Comparison of ENCODE assay signal across 8 cellular contexts in the genomic region with DNA sequence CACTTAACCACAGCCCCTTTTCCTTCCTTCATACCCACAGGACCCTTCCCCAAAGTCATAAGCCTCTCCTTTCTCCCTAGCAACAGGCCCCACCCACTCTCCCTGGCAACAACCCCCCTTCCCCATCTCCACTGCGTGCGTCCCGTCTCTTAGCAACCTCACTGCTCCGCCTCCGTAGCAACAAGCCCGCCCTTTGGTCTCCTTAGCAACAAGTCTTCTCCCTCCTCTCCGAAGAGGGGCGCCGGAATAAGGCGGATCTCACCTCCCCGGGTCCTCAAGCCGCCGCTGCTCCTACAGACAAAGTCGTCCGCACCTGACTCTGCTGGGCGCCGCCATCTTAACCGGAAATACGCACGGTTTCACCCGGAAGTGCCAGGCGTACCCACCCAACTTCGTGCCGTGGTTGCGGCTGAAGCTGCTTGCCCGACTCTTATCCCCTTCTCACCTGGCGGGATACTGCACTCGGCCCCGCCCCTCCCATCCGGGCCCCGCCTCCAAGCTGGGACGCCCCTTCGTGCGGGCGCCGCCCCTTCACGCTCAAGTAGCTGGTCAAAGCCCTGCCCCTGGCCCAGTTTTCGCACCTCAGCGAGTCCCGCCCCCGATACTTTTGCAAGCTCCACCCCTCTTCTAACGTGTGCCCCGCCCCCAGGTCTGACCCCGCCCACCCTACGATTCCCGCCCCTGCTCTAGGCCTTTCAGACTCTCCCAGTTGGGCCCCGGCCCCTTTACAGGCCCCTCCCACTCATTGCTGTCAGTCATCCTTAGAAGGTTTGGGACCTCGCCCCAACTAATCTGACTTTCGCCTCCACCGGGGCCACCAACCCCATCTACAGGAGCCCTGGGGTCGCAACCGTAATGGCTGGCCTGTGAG. TPM values are rescaled to one million over a fixed set of nuclear protein-coding genes. Genes with fewer than 3 reads are reported as not detected.
DNase-seq lines count a peak whose midpoint lies in the region; ATAC-seq, FAIRE-seq and TF ChIP-seq lines count a peak whose summit lies in the region.

A gene with protein sequence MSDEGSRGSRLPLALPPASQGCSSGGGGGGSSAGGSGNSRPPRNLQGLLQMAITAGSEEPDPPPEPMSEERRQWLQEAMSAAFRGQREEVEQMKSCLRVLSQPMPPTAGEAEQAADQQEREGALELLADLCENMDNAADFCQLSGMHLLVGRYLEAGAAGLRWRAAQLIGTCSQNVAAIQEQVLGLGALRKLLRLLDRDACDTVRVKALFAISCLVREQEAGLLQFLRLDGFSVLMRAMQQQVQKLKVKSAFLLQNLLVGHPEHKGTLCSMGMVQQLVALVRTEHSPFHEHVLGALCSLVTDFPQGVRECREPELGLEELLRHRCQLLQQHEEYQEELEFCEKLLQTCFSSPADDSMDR (minus strand): TSS at position 338 of the 871 bp plus-strand sequence. CDS start 502 bp downstream, outside the sequence.

- H4K20me1 ChIP-seq in H1 (replicated peaks in 1 of 2; ENCODE audit: control insufficient read depth in 1 of 2, insufficient read depth in 2 of 2, low read length in 2 of 2), result peaks cover 3 to 4% of the 10 kb centered on the region in 2 experiments

- H3K4me3 Mint-ChIP-seq in CD8-positive, alpha-beta T cell, result peak within 1 kb of the TSS; percentile 96
- peak within 1 kb of the TSS; percentile 97 for H3K4me3 Mint-ChIP-seq in memory B cell

- H2AFZ ChIP-seq in H1 (ENCODE audit: low read length), result peak within 1 kb of the TSS; percentile 87; the same call in 1 of the 2 replicates

- H3K18ac ChIP-seq in H1 (ENCODE audit: extremely low read depth, low read length), result peak within 1 kb of the TSS; percentile 78

- no peaks in the 10 kb centered on the region for H3K9me3 Mint-ChIP-seq in CD8-positive, alpha-beta T cell
- H3K9me3 Mint-ChIP-seq in memory B cell, result no peaks in the 10 kb centered on the region

- peaks cover 32% of the 10 kb centered on the region for H3K4me1 ChIP-seq in CD8-positive, alpha-beta T cell (ENCODE audit: insufficient read depth, low read length)
- peaks cover 3 to 19% (median 7%) of the 10 kb centered on the region in 4 experiments for H3K4me1 ChIP-seq in H1 (replicated peaks in 1 of 4; ENCODE audit: control insufficient read depth in 3 of 4, insufficient read depth in 4 of 4, low read length in 3 of 4)

- no peak within 1 kb of the TSS for H2BK15ac ChIP-seq in H1 (ENCODE audit: low read length)

- intact Hi-C loops in CD8-positive, alpha-beta T cell (cut with DNase I, micrococcal nuclease), result loop anchor here (1.0 to 5.0 kb wide), 13 partner anchors 21 to 344 kb away; partner anchors contain the start of genes KMT5C (in 2 of the 2), PPP6R1 (in 2 of the 2), FIZ1 (in 1 of the 2) and ISOC2 (in 1 of the 2)

- WGBS in H1 (ENCODE audit: extremely low coverage in 1 of 2, insufficient coverage in 1 of 2, insufficient read length in 1 of 2, insufficient replicate concordance in 2 of 2, low coverage in 1 of 2, low lambda C conversion rate in 2 of 2, missing lambda C conversion rate in 1 of 2), 2 experiments, result 1% methylated on average over 37 of the region's 52 CpGs; no CpG with 5 or more reads in 1 of the 2 experiments

- peaks cover 3 to 10% of the 10 kb centered on the region in 2 experiments; a peak in 3 of 4 replicates for H3K79me2 ChIP-seq in H1 (ENCODE audit: control insufficient read depth in 1 of 2, insufficient read depth in 2 of 2, low read length in 2 of 2)

- H3K56ac ChIP-seq in H1 (replicated peaks; ENCODE audit: insufficient read length, low read depth, low read length), result peak within 1 kb of the TSS; percentile 52

- H2AK5ac ChIP-seq in H1 (ENCODE audit: low read depth, low read length), result no peak within 1 kb of the TSS; the same call in 1 of the 2 replicates

- peak; percentile 86 for ATAC-seq in CD8-positive, alpha-beta T cell
- ATAC-seq in memory B cell (ENCODE audit: low read depth), result peak; percentile 70

- H3K9ac ChIP-seq in H1 (replicated peaks in 1 of 4; ENCODE audit: extremely low read depth in 1 of 4, low read depth in 3 of 4, low read length in 3 of 4), result peak within 1 kb of the TSS in 3 of 4 experiments; percentile 74 to 86 (median 86); a peak in 6 of 7 replicates

- H2BK12ac ChIP-seq in H1 (ENCODE audit: low read depth, low read length), result peak within 1 kb of the TSS; percentile 72

- TF ChIP-seq EP300 in H1 (IDR thresholded peaks at IDR 0.05; ENCODE audit: borderline replicate concordance in 1 of 2, low read depth in 2 of 2, low read length in 2 of 2), result no peak

- peak within 1 kb of the TSS; percentile 54 for H3K4ac ChIP-seq in H1 (replicated peaks; ENCODE audit: insufficient read length, low read depth, low read length)

- TF ChIP-seq POLR2A in H1 (IDR thresholded peaks at IDR 0.05; ENCODE audit: control extremely low read depth in 1 of 2, low read depth in 2 of 2, low read length in 2 of 2), result peak in 1 of 2 experiments; percentile 77; a peak in 2 of 3 replicates

- H3K36me3 Mint-ChIP-seq in CD8-positive, alpha-beta T cell, result peaks cover 31% of the 10 kb centered on the region
- peaks cover 4% of the 10 kb centered on the region for H3K36me3 Mint-ChIP-seq in memory B cell

- peak within 1 kb of the TSS; percentile 90 for H3K27ac ChIP-seq in CD8-positive, alpha-beta T cell (ENCODE audit: low read depth, low read length)
- H3K27ac ChIP-seq in H1 (ENCODE audit: low read depth, low read length), result peak within 1 kb of the TSS; percentile 85

- H3K4me2 ChIP-seq in H1 (ENCODE audit: insufficient read depth in 1 of 2, low read depth in 2 of 2, low read length in 2 of 2), result peak within 1 kb of the TSS; percentile 86 to 87

- no peak for TF ChIP-seq CTCF in CD8-positive, alpha-beta T cell (IDR thresholded peaks at IDR 0.05)
- TF ChIP-seq CTCF in GM20000 (IDR thresholded peaks at IDR 0.05; ENCODE audit: extremely low read depth, missing control alignments) (no peak), H1 (IDR thresholded peaks at IDR 0.05; ENCODE audit: control extremely low read depth in 1 of 3, insufficient read depth in 1 of 3, low read depth in 1 of 3, low read length in 3 of 3) (no peak)

- H3K36me3 ChIP-seq in CD8-positive, alpha-beta T cell (ENCODE audit: insufficient read depth, low read length), result peaks cover 12% of the 10 kb centered on the region
- peaks cover 0 to 8% (median 3%) of the 10 kb centered on the region in 4 experiments; a peak in 3 of 8 replicates for H3K36me3 ChIP-seq in H1 (ENCODE audit: control insufficient read depth in 2 of 4, insufficient read depth in 4 of 4, low read length in 3 of 4)

- no peak within 1 kb of the TSS for H3K14ac ChIP-seq in H1 (ENCODE audit: insufficient read length)

- no peaks in the 10 kb centered on the region for H3K27me3 ChIP-seq in CD8-positive, alpha-beta T cell (ENCODE audit: insufficient read depth, low read length)
- H3K27me3 ChIP-seq in H1 (replicated peaks in 1 of 4; ENCODE audit: control insufficient read depth in 3 of 4, extremely low read depth in 1 of 4, insufficient read depth in 3 of 4, low read length in 3 of 4), result no peaks in the 10 kb centered on the region

- H3K27me3 Mint-ChIP-seq in CD8-positive, alpha-beta T cell (ENCODE audit: low read depth), result no peaks in the 10 kb centered on the region
- peaks cover 5% of the 10 kb centered on the region for H3K27me3 Mint-ChIP-seq in memory B cell

- peaks cover 44% of the 10 kb centered on the region for H3K4me1 Mint-ChIP-seq in CD8-positive, alpha-beta T cell (ENCODE audit: low read depth)
- H3K4me1 Mint-ChIP-seq in memory B cell, result peaks cover 44% of the 10 kb centered on the region

- H2BK5ac ChIP-seq in H1 (ENCODE audit: low read depth, low read length), result peak within 1 kb of the TSS; percentile 90

- H3K9me3 ChIP-seq in CD8-positive, alpha-beta T cell (ENCODE audit: low read length), result no peaks in the 10 kb centered on the region
- H3K9me3 ChIP-seq in H1 (ENCODE audit: insufficient read depth in 2 of 2, low read depth in 1 of 2, low read length in 1 of 2), result no peaks in the 10 kb centered on the region; a peak in 1 of 4 replicates

- peak within 1 kb of the TSS; percentile 89 for H4K5ac ChIP-seq in H1 (ENCODE audit: insufficient read length, low read depth, low read length)

- H3K23me2 ChIP-seq in H1 (ENCODE audit: low read depth, low read length), result peaks cover 11% of the 10 kb centered on the region; the same call in 1 of the 2 replicates

- peak within 1 kb of the TSS; percentile 85 for H3K4me3 ChIP-seq in CD8-positive, alpha-beta T cell (ENCODE audit: low read depth, low read length)
- H3K4me3 ChIP-seq in H1 (ENCODE audit: extremely low read depth in 1 of 4, insufficient read depth in 2 of 4, low read depth in 3 of 4, low read length in 4 of 4), result peak within 1 kb of the TSS; percentile 71 to 98 (median 90)

- H4K8ac ChIP-seq in H1 (ENCODE audit: extremely low read depth, insufficient read depth, low read length), result peak within 1 kb of the TSS; percentile 95; the same call in 1 of the 2 replicates

- peak; percentile 87 to 97 (median 93) for DNase-seq in CD8-positive, alpha-beta T cell
- DNase-seq in GM20000 (ENCODE audit: low spot score), result peak; percentile 89
- peak; percentile 97 for DNase-seq in HT1080 (ENCODE audit: low read depth)
- peak; percentile 95 for DNase-seq in NOMO-1 treated with DMSO at 0.1 percent for 48 hours (lab: John Stamatoyannopoulos, UW; ENCODE audit: unreplicated experiment)
- DNase-seq in activated CD8-positive, alpha-beta memory T cell treated with anti-CD3 and anti-CD28 coated beads for 4 hours (ENCODE audit: low read depth in 2 of 2), result peak; percentile 85 to 90
- peak; percentile 99 for DNase-seq in H1 (ENCODE audit: low read depth in 1 of 2, low spot score in 2 of 2)
- DNase-seq in memory B cell (ENCODE audit: low spot score in 2 of 2), result peak; percentile 97 to 99
- peak; percentile 85 for DNase-seq in stimulated activated CD8-positive, alpha-beta memory T cell treated with anti-CD3 and anti-CD28 coated beads, Interleukin-12 subunit alpha, Interleukin-12 subunit beta, amount 100 ng/mL, for 24 hours (ENCODE audit: extremely low read depth)

- POLR2A ChIA-PET in CD8-positive, alpha-beta T cell (lab: Charles Lee), result interaction anchor here (1.1 to 4.1 kb wide), 8 partner anchors 21 to 374 kb away, joined by 3 to 56 read pairs (median 6); partner anchors contain the start of genes FIZ1, KMT5C, PPP6R1 and TMEM238
- POLR2A ChIA-PET in H1 (lab: Charles Lee; ENCODE audit: partially characterized antibody), result interaction anchor here (0.8 to 5.9 kb wide), 24 partner anchors 9 to 325 kb away, joined by 3 to 28 read pairs (median 4); partner anchors contain the start of genes FIZ1, PPP1R12C, PPP6R1 and TMEM238

- CTCF ChIA-PET in CD8-positive, alpha-beta T cell (lab: Charles Lee), result interaction anchor here (0.6 to 4.4 kb wide), 7 partner anchors 12 to 128 kb away, joined by 3 to 22 read pairs (median 6); partner anchors contain the start of genes KMT5C, PPP6R1 and UBE2S
- CTCF ChIA-PET in H1 (lab: Charles Lee; ENCODE audit: partially characterized antibody), result interaction anchor here (0.6 to 1.5 kb wide), 3 partner anchors 11 to 25 kb away, joined by 3 to 6 read pairs (median 4); no protein-coding TSS in a partner anchor

- H2BK20ac ChIP-seq in H1 (ENCODE audit: low read length), result 0 out of 2 replicates have a peak within 1 kb of the TSS, but pooled peaks have one; percentile 52

- H3K79me1 ChIP-seq in H1 (ENCODE audit: low read depth, low read length), result peaks cover 7% of the 10 kb centered on the region

- TF ChIP-seq RAD21 in H1 (IDR thresholded peaks at IDR 0.05 in 1 of 2, conservative IDR thresholded peaks at IDR 0.05 in 1 of 2; ENCODE audit: low read depth in 2 of 2, low read length in 2 of 2), result no peak

- H2BK120ac ChIP-seq in H1 (replicated peaks; ENCODE audit: low read depth, low read length), result no peak within 1 kb of the TSS

- peak within 1 kb of the TSS; percentile 98 for H3K27ac Mint-ChIP-seq in CD8-positive, alpha-beta T cell
- H3K27ac Mint-ChIP-seq in memory B cell, result peak within 1 kb of the TSS; percentile 99

- peak; percentile 69 for FAIRE-seq in H1 (lab: Jason Lieb, UNC)

- no peak within 1 kb of the TSS for H4K91ac ChIP-seq in H1 (replicated peaks; ENCODE audit: insufficient read length, low read length)

- H3K23ac ChIP-seq in H1 (ENCODE audit: insufficient read length), result no peak within 1 kb of the TSS

RNA-seq across cellular contexts. Expression of the gene that starts here (rescaled TPM):
- total RNA-seq in CD8-positive, alpha-beta T cell, result 10 to 100 TPM; 18.8 to 18.9 TPM
- total RNA-seq in HT1080 (2014; rRNA removed; shearing (Covaris generic)), result 77.4 and 77.8 TPM in 2 replicates
- polyA plus RNA-seq in HT1080 (2015; cell fraction: cytosol; rRNA removed), result 78.2 and 87.4 TPM in 2 replicates
- polyA plus RNA-seq in HT1080 (2015; cell fraction: nucleus; rRNA removed), result 77.3 and 78.5 TPM in 2 replicates
- 63.4 and 68.8 TPM in 2 replicates for total RNA-seq in H1 (2021; fragmentation: NEBNext Ultra II Directional; extraction: Animal tissue kit (Norgen Biotek cat#: 25700))
- polyA plus RNA-seq in H1 (2011; rRNA removed), result 100 and 111 TPM in 2 replicates
- polyA plus RNA-seq in H1 (2011; cell fraction: cytosol; rRNA removed), result 86.6 TPM
- 74.0 TPM for polyA plus RNA-seq in H1 (2011; cell fraction: nucleus; rRNA removed)
- polyA plus RNA-seq in H1 (2012, experiment 1 of 2), result 44.6 to 69.6 TPM (median 66.9 TPM) in 4 replicates
- polyA plus RNA-seq in H1 (2012, experiment 2 of 2), result 84.2 TPM
- polyA plus RNA-seq in H1 (2013, experiment 1 of 2), result 34.0 TPM
- polyA plus RNA-seq in H1 (2013, experiment 2 of 2), result 34.1 TPM
- 16.1 and 17.2 TPM in 2 replicates for polyA minus RNA-seq in H1 (2011; rRNA and poly(A)+ RNA removed)
- 28.0 TPM for polyA minus RNA-seq in H1 (2011; cell fraction: cytosol; rRNA and poly(A)+ RNA removed)
- 21.6 TPM for polyA minus RNA-seq in H1 (2011; cell fraction: nucleus; rRNA and poly(A)+ RNA removed)

Comparison
In these comparisons a context has a peak if more than half of its experiments do, and no peak if none do; other contexts are left out.
1. Peak in every context shown above with its lines: DNase-seq, ATAC-seq, H3K4me3 ChIP-seq and H3K27ac ChIP-seq.